ENCODE assay signal across 1 cellular context in the genomic region with DNA sequence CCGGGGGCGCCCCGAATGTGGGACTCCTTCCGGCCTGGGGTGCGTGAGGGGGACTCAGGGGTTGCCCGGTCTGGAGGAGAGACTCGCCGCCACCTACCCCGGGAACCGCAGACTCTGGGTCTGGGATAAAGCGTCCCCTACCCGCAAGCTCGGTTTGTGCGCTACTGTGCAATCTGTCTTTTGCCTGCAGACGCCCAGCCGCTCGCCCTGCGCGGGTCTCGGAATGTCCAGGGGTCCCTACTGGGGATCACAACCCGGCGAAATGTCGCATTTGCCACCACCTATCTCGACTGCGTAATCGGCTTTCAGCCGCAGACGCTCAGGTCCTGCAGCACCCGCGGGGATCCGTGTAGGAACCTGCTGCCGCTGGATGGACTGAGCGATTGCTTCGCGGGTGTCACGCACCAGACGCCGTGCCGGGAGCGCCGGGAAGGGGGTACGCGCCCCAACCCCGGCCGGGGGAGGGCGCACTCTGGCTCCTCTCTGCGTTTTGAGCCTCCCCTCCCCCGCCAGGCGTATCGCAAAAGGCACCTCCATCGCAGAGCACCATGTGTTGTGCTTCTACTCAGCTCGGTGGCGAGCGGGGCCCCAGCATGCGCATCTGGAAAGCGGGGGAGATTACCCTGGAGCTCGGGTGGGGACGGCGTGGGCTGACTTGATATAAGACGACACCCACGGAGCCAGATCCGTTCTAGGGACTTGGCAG.
TF ChIP-seq lines count a peak whose summit lies in the region.

No MANE protein-coding gene starts in this region.

TF ChIP-seq in endothelial cell of umbilical vein, 7 proteins besides CTCF, POLR2A, EP300 and RAD21:
- TF ChIP-seq GATA2 (IDR thresholded peaks at IDR 0.05; ENCODE audit: insufficient read depth, insufficient read length, low read depth, low read length) (no peak), MYC (IDR thresholded peaks at IDR 0.05; ENCODE audit: low read depth, low read length) (no peak), JUN (IDR thresholded peaks at IDR 0.05; ENCODE audit: borderline replicate concordance, insufficient read depth, insufficient read length, low read depth) (no peak), EZH2 (IDR thresholded peaks at IDR 0.05; ENCODE audit: borderline replicate concordance, low read depth, low read length, severe bottlenecking) (no peak), POLR2AphosphoS5 (IDR thresholded peaks at IDR 0.05; ENCODE audit: insufficient read depth, low read depth, low read length) (no peak), FOS (IDR thresholded peaks at IDR 0.05; ENCODE audit: borderline replicate concordance, insufficient read depth, low read length) (no peak)
- TF ChIP-seq, protein P1, sequence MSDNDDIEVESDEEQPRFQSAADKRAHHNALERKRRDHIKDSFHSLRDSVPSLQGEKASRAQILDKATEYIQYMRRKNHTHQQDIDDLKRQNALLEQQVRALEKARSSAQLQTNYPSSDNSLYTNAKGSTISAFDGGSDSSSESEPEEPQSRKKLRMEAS (IDR thresholded peaks at IDR 0.05; ENCODE audit: insufficient read depth, insufficient read length): no peak
TF ChIP-seq in endothelial cell of umbilical vein: peak in this region for 0.
